14 cellular contexts compared by ENCODE assay signal in genomic region chr21:34635307-34635706, GRCh38. TPM values are rescaled to one million over a fixed set of nuclear protein-coding genes. Genes with fewer than 3 reads are reported as not detected.
DNase-seq lines count a peak whose midpoint lies in the region; ATAC-seq and TF ChIP-seq lines count a peak whose summit lies in the region.
"Had no signal": no experiment of that assay in that cellular context is flagged by ENCODE, and none has a peak within 500 bp of the region (broad histone marks: within the 10 kb centered on the region; RNA-seq: fewer than 3 reads in every experiment).

No MANE protein-coding gene starts in this region.

- H3K4me1 ChIP-seq in tibial artery: no peaks in the 10 kb centered on the region
- H3K4me1 ChIP-seq: ascending aorta had no signal

- H3K4me3 ChIP-seq in LNCaP clone FGC (ENCODE audit: low read depth, low read length): no peak overlapping the region
- H3K4me3 ChIP-seq in epithelial cell of esophagus (ENCODE audit: low read length): no peak overlapping the region
- H3K4me3 ChIP-seq in tibial artery: no peak overlapping the region
- H3K4me3 ChIP-seq: ascending aorta had no signal

- no peaks in the 10 kb centered on the region for H3K36me3 ChIP-seq in tibial artery
- H3K36me3 ChIP-seq: ascending aorta had no signal

- TF ChIP-seq CTCF in LNCaP clone FGC (IDR thresholded peaks at IDR 0.05; ENCODE audit: control insufficient read depth, extremely low read depth, insufficient read depth) (0 out of 2 replicates have a peak, but pooled peaks have one; percentile 17), epithelial cell of esophagus (IDR thresholded peaks at IDR 0.05; ENCODE audit: insufficient read depth, low read depth, low read length, missing control alignments) (peak; percentile 23), type B pancreatic cell (conservative IDR thresholded peaks at IDR 0.05) (peak; percentile 52), tibial artery (IDR thresholded peaks at IDR 0.05) (no peak)

- H3K27me3 ChIP-seq in tibial artery: peaks cover 0 to 18% of the 10 kb centered on the region in 2 donors
- H3K27me3 ChIP-seq: ascending aorta had no signal

- peaks cover 4% of the 10 kb centered on the region for H3K9me3 Mint-ChIP-seq in type B pancreatic cell
- H3K9me3 Mint-ChIP-seq in effector memory CD8-positive, alpha-beta T cell: no peaks in the 10 kb centered on the region

- no peaks in the 10 kb centered on the region for H3K36me3 Mint-ChIP-seq in type B pancreatic cell
- H3K36me3 Mint-ChIP-seq in effector memory CD8-positive, alpha-beta T cell (ENCODE audit: insufficient read depth): no peaks in the 10 kb centered on the region

- no peak for ATAC-seq in effector memory CD8-positive, alpha-beta T cell (replicated peaks)

- H3K27ac ChIP-seq in tibial artery: no peak overlapping the region
- H3K27ac ChIP-seq: ascending aorta had no signal

- DNase-seq in stimulated activated CD4-positive, alpha-beta T cell treated with anti-CD3 and anti-CD28 coated beads, Interleukin-2, amount 100 ng/mL, for 24 hours: peak; percentile 19 to 42
- DNase-seq in stimulated activated CD4-positive, alpha-beta T cell treated with anti-CD3 and anti-CD28 coated beads, Interleukin-1b, Interleukin-23, amount 100 ng/mL, for 48 hours: no peak
- no peak for DNase-seq in LNCaP clone FGC (ENCODE audit: low read depth)
- no peak for DNase-seq in epithelial cell of esophagus (ENCODE audit: low read depth)
- DNase-seq in type B pancreatic cell (ENCODE audit: extremely low spot score, unreplicated experiment): no peak
- no peak for DNase-seq in tibial artery
- DNase-seq in effector memory CD8-positive, alpha-beta T cell: no peak
- DNase-seq in A172 (ENCODE audit: low spot score): no peak
- DNase-seq: activated CD4-positive, CD25-positive, alpha-beta regulatory T cell; NCI-H510A had no signal

- peaks cover 27% of the 10 kb centered on the region for H3K27me3 Mint-ChIP-seq in type B pancreatic cell
- peaks cover 20 to 31% of the 10 kb centered on the region in 2 donors for H3K27me3 Mint-ChIP-seq in effector memory CD8-positive, alpha-beta T cell

- intact Hi-C loops in tibial artery (cut with DNase I; ENCODE audit: low total_unique reads): no loop called here

- H3K4me3 Mint-ChIP-seq in type B pancreatic cell: no peak overlapping the region
- no peak overlapping the region for H3K4me3 Mint-ChIP-seq in effector memory CD8-positive, alpha-beta T cell

- H3K27ac Mint-ChIP-seq in type B pancreatic cell: no peak overlapping the region
- no peak overlapping the region for H3K27ac Mint-ChIP-seq in effector memory CD8-positive, alpha-beta T cell

- no peaks in the 10 kb centered on the region for H3K4me1 Mint-ChIP-seq in type B pancreatic cell (ENCODE audit: unreplicated experiment)
- H3K4me1 Mint-ChIP-seq in effector memory CD8-positive, alpha-beta T cell (ENCODE audit: low read depth in 2 of 2): peaks cover 5 to 13% of the 10 kb centered on the region in 2 donors

- H3K9me3 ChIP-seq in tibial artery: no peaks in the 10 kb centered on the region
- H3K9me3 ChIP-seq: ascending aorta had no signal

RNA-seq across cellular contexts. Expression of gene RCAN1, which starts 20.4 kb away (rescaled TPM):
- 13.4 and 16.5 TPM in 2 replicates for total RNA-seq in type B pancreatic cell (ENCODE audit: low replicate concordance)
- total RNA-seq in A172 (2014; rRNA removed; shearing (Covaris generic)): 56.2 and 61.5 TPM in 2 replicates

RNA-seq across cellular contexts. Expression of gene CLIC6, which starts 33.5 kb away (rescaled TPM):
- 6.2 and 17.6 TPM in 2 replicates for total RNA-seq in type B pancreatic cell (ENCODE audit: low replicate concordance)
- not detected in 2 replicates for total RNA-seq in A172 (2014; rRNA removed; shearing (Covaris generic))
- total RNA-seq: glomerular endothelial cell, H4, myocyte had no signal

Comparison
In these comparisons a context has a peak if more than half of its experiments do, and no peak if none do; other contexts are left out.
1. DNase-seq: peak in stimulated activated CD4-positive, alpha-beta T cell treated with anti-CD3 and anti-CD28 coated beads, Interleukin-2, amount 100 ng/mL, for 24 hours (2 of 2); none in stimulated activated CD4-positive, alpha-beta T cell treated with anti-CD3 and anti-CD28 coated beads, Interleukin-1b, Interleukin-23, amount 100 ng/mL, for 48 hours (single experiment), LNCaP clone FGC (single experiment), epithelial cell of esophagus (single experiment), type B pancreatic cell (single experiment), tibial artery (0 of 2), effector memory CD8-positive, alpha-beta T cell (0 of 3) and A172 (single experiment).
2. CTCF ChIP-seq: peak in LNCaP clone FGC (single experiment), epithelial cell of esophagus (single experiment) and type B pancreatic cell (single experiment); none in tibial artery (0 of 2).